ENCODE assay signal across 8 cellular contexts in genomic region chr1:207963429-207964194, GRCh38. TPM values are rescaled to one million over a fixed set of nuclear protein-coding genes. Genes with fewer than 3 reads are reported as not detected.
DNase-seq lines count a peak whose midpoint lies in the region; ATAC-seq and TF ChIP-seq lines count a peak whose summit lies in the region.

No MANE protein-coding gene starts in this region.

- 4% methylated on average over 15 to 58 of the region's 58 CpGs for WGBS in endodermal cell (ENCODE audit: insufficient coverage in 1 of 2, insufficient read length in 1 of 2), 2 experiments

- peak overlapping the region; percentile 62 for H3K27ac Mint-ChIP-seq in endodermal cell

- TF ChIP-seq CTCF in endodermal cell (conservative IDR thresholded peaks at IDR 0.05) = peak; percentile 99

- peaks cover 10% of the 10 kb centered on the region for H3K9me3 ChIP-seq in endodermal cell (ENCODE audit: control insufficient read depth, low read length)

- H3K27me3 Mint-ChIP-seq in endodermal cell (ENCODE audit: insufficient read depth) = peaks cover 57% of the 10 kb centered on the region

- H3K4me3 Mint-ChIP-seq in endodermal cell = peak overlapping the region; percentile 62

- H3K4me1 ChIP-seq in endodermal cell (ENCODE audit: control insufficient read depth, insufficient read depth, low read length) = no peaks in the 10 kb centered on the region

- H3K4me1 Mint-ChIP-seq in endodermal cell = peaks cover 7% of the 10 kb centered on the region

- no peak overlapping the region for H3K27ac ChIP-seq in endodermal cell (ENCODE audit: low read depth, low read length)

- DNase-seq in COR-L47 (lab: John Stamatoyannopoulos, UW) (peak; percentile 86), HS-27A (ENCODE audit: low read depth) (peak; percentile 62), NOMO-1 treated with DMSO at 0.1 percent for 48 hours (lab: John Stamatoyannopoulos, UW; ENCODE audit: unreplicated experiment) (peak; percentile 70), endodermal cell (peak; percentile 95), midbrain (lab: John Stamatoyannopoulos, UW) (peak; percentile 89)
- DNase-seq in activated CD8-positive, alpha-beta memory T cell treated with anti-CD3 and anti-CD28 coated beads, Interleukin-2, amount 50 U/mL, for 4 hours = peak; percentile 84
- DNase-seq in stimulated activated CD8-positive, alpha-beta memory T cell treated with anti-CD3 and anti-CD28 coated beads, Interleukin-15, amount 100 ng/mL, for 48 hours (ENCODE audit: low read depth in 2 of 2) = peak; percentile 68 to 73

- ATAC-seq in GM19467 (IDR thresholded peaks at IDR 0.05; ENCODE audit: unreplicated experiment) = peak; percentile 84

- H3K9me3 Mint-ChIP-seq in endodermal cell = peaks cover 8% of the 10 kb centered on the region

- peaks cover 5% of the 10 kb centered on the region for H3K36me3 Mint-ChIP-seq in endodermal cell (ENCODE audit: low read depth)

- no peak overlapping the region for H3K9ac ChIP-seq in endodermal cell (ENCODE audit: extremely low read depth, low read length, poor library complexity, severe bottlenecking)

- H3K4me3 ChIP-seq in endodermal cell (ENCODE audit: low read length) = peak overlapping the region; percentile 73

- no peaks in the 10 kb centered on the region for H3K36me3 ChIP-seq in endodermal cell (ENCODE audit: control insufficient read depth, insufficient read depth, low read length)

- peaks cover 79% of the 10 kb centered on the region for H3K27me3 ChIP-seq in endodermal cell (ENCODE audit: control insufficient read depth, insufficient read depth, low read length, poor library complexity, severe bottlenecking)

RNA-seq across cellular contexts. Expression of gene CD34, which starts 52.7 kb away (rescaled TPM):
- 1 to 10 TPM; 1.6 to 6.9 TPM for total RNA-seq in endodermal cell
- polyA plus RNA-seq in endodermal cell (2013, experiment 1 of 2) = 1.2 TPM
- polyA plus RNA-seq in endodermal cell (2013, experiment 2 of 2) = 0.99 TPM
